ENCODE assay signal across 29 cellular contexts in the genomic region with DNA sequence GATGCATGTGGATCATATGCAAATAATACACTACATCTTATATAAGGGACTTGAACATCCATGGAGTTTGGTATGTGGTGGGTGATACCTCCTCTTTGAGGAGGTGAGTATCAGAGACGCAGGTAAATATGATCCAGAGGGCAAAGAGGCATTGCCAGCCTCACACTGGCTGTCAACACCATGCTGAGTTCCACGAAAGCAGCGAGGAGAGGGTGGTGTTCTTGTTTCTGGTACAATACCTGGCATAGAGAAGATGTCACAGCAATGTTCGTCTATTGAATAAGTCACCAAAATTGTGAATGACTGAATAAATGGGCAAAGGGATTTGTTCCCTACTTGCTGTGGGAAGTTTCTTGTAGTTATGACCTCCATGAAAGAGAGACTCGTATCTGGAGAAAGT.
DNase-seq lines count a peak whose midpoint lies in the region; ATAC-seq, FAIRE-seq and TF ChIP-seq lines count a peak whose summit lies in the region.
"Had no signal": no experiment of that assay in that cellular context is flagged by ENCODE, and none has a peak within 500 bp of the region (broad histone marks: within the 10 kb centered on the region; RNA-seq: fewer than 3 reads in every experiment).

No MANE protein-coding gene starts in this region.

- no peak overlapping the region for H2AFZ ChIP-seq in H1 (ENCODE audit: low read length)

- no peaks in the 10 kb centered on the region for H3K4me1 ChIP-seq in H1 (replicated peaks in 1 of 4; ENCODE audit: control insufficient read depth in 3 of 4, insufficient read depth in 4 of 4, low read length in 3 of 4)
- H3K4me1 ChIP-seq: A549; BE2C; BLaER1; BLaER1 treated with 17β-estradiol and CSF1 and Interleukin-3, amounts not matched to agents 10 nM and 100 nM had no signal

- no peak overlapping the region for H3K9ac ChIP-seq in H1 (replicated peaks in 1 of 4; ENCODE audit: extremely low read depth in 1 of 4, low read depth in 3 of 4, low read length in 3 of 4)
- H3K9ac ChIP-seq: BLaER1; BLaER1 treated with 17β-estradiol and CSF1 and Interleukin-3, amounts not matched to agents 10 nM and 100 nM had no signal

- H3K36me3 ChIP-seq in H1 (ENCODE audit: control insufficient read depth in 2 of 4, insufficient read depth in 4 of 4, low read length in 3 of 4) = no peaks in the 10 kb centered on the region; a peak in 1 of 8 replicates
- H3K36me3 ChIP-seq: BE2C; BLaER1; BLaER1 treated with 17β-estradiol and CSF1 and Interleukin-3, amounts not matched to agents 10 nM and 100 nM had no signal

- no peak for TF ChIP-seq CTCF in H1 (IDR thresholded peaks at IDR 0.05; ENCODE audit: control extremely low read depth in 1 of 3, insufficient read depth in 1 of 3, low read depth in 1 of 3, low read length in 3 of 3)

- no peak overlapping the region for H3K18ac ChIP-seq in H1 (ENCODE audit: extremely low read depth, low read length)

- no peak overlapping the region for H3K4ac ChIP-seq in H1 (replicated peaks; ENCODE audit: insufficient read length, low read depth, low read length)

- no peak overlapping the region for H2BK5ac ChIP-seq in H1 (ENCODE audit: low read depth, low read length)

- peaks cover 0 to 29% of the 10 kb centered on the region in 2 experiments; a peak in 1 of 4 replicates for H3K9me3 ChIP-seq in H1 (ENCODE audit: insufficient read depth in 2 of 2, low read depth in 1 of 2, low read length in 1 of 2)
- H3K9me3 ChIP-seq: A549, BE2C, BLaER1 had no signal

- H3K23me2 ChIP-seq in H1 (ENCODE audit: low read depth, low read length) = no peaks in the 10 kb centered on the region

- TF ChIP-seq RAD21 in H1 (IDR thresholded peaks at IDR 0.05 in 1 of 2, conservative IDR thresholded peaks at IDR 0.05 in 1 of 2; ENCODE audit: low read depth in 2 of 2, low read length in 2 of 2) = no peak

- no peak overlapping the region for H3K23ac ChIP-seq in H1 (ENCODE audit: insufficient read length)

- H2BK12ac ChIP-seq in H1 (ENCODE audit: low read depth, low read length) = no peak overlapping the region

- 86% methylated on average over 5 of the region's 5 CpGs; no CpG with 5 or more reads in 1 of the 2 experiments for WGBS in H1 (ENCODE audit: extremely low coverage in 1 of 2, insufficient coverage in 1 of 2, insufficient read length in 1 of 2, insufficient replicate concordance in 2 of 2, low coverage in 1 of 2, low lambda C conversion rate in 2 of 2, missing lambda C conversion rate in 1 of 2), 2 experiments

- no peak overlapping the region for H4K8ac ChIP-seq in H1 (ENCODE audit: extremely low read depth, insufficient read depth, low read length)

- FAIRE-seq in H1 (lab: Jason Lieb, UNC) = no peak
- FAIRE-seq: A204.1, A549, D721Med had no signal

- H2AK5ac ChIP-seq in H1 (ENCODE audit: low read depth, low read length) = no peak overlapping the region

- H3K14ac ChIP-seq in H1 (ENCODE audit: insufficient read length) = no peak overlapping the region

- no peak for TF ChIP-seq EP300 in H1 (IDR thresholded peaks at IDR 0.05; ENCODE audit: borderline replicate concordance in 1 of 2, low read depth in 2 of 2, low read length in 2 of 2)

- H2BK120ac ChIP-seq in H1 (replicated peaks; ENCODE audit: low read depth, low read length) = no peak overlapping the region

- no peaks in the 10 kb centered on the region for H4K20me1 ChIP-seq in H1 (replicated peaks in 1 of 2; ENCODE audit: control insufficient read depth in 1 of 2, insufficient read depth in 2 of 2, low read length in 2 of 2)
- H4K20me1 ChIP-seq: BLaER1; BLaER1 treated with 17β-estradiol and CSF1 and Interleukin-3, amounts not matched to agents 10 nM and 100 nM had no signal

- H3K27me3 ChIP-seq in H1 (replicated peaks in 1 of 4; ENCODE audit: control insufficient read depth in 3 of 4, extremely low read depth in 1 of 4, insufficient read depth in 3 of 4, low read length in 3 of 4) = no peaks in the 10 kb centered on the region
- H3K27me3 ChIP-seq: BE2C; BLaER1; BLaER1 treated with 17β-estradiol and CSF1 and Interleukin-3, amounts not matched to agents 10 nM and 100 nM had no signal

- H3K4me2 ChIP-seq in H1 (ENCODE audit: insufficient read depth in 1 of 2, low read depth in 2 of 2, low read length in 2 of 2) = no peak overlapping the region
- H3K4me2 ChIP-seq: A549; BLaER1; BLaER1 treated with 17β-estradiol and CSF1 and Interleukin-3, amounts not matched to agents 10 nM and 100 nM had no signal

- no peak overlapping the region for H3K4me3 ChIP-seq in H1 (ENCODE audit: extremely low read depth in 1 of 4, insufficient read depth in 2 of 4, low read depth in 3 of 4, low read length in 4 of 4)
- H3K4me3 ChIP-seq: A549; BLaER1; BLaER1 treated with 17β-estradiol and CSF1 and Interleukin-3, amounts not matched to agents 10 nM and 100 nM had no signal

- peak; percentile 20 to 58; a peak in 2 of 3 replicates for TF ChIP-seq POLR2A in H1 (IDR thresholded peaks at IDR 0.05; ENCODE audit: control extremely low read depth in 1 of 2, low read depth in 2 of 2, low read length in 2 of 2)

- no peak for DNase-seq in H1 (ENCODE audit: low read depth in 1 of 2, low spot score in 2 of 2)
- DNase-seq: 8988T; ACHN; AML-193; BE2C; C1 segment of cervical spinal cord; Caco-2; Calu3; CD4-positive, alpha-beta memory T cell; CD4-positive, alpha-beta T cell; CD4-positive, CD25-positive, alpha-beta regulatory T cell; CD8-positive, alpha-beta memory T cell; CD8-positive, alpha-beta T cell; COR-L47; DMS 273 treated with DMSO at 0.1 percent for 48 hours; DMS153; DMS53; DMS79; DMS79 treated with DMSO at 0.1 percent for 48 hours; DND-41; EL had no signal

- H3K79me1 ChIP-seq in H1 (ENCODE audit: low read depth, low read length) = no peaks in the 10 kb centered on the region

- no peak for ATAC-seq in HG02588 (IDR thresholded peaks at IDR 0.05; ENCODE audit: unreplicated experiment)
- ATAC-seq: A549; CD8-positive, alpha-beta T cell had no signal

- CTCF ChIA-PET in H1 (lab: Charles Lee; ENCODE audit: partially characterized antibody) = interaction anchor here (0.8 to 1.2 kb wide), 3 partner anchors 10 to 26 kb away, joined by 3 to 5 read pairs (median 4); no protein-coding TSS in a partner anchor

- H4K91ac ChIP-seq in H1 (replicated peaks; ENCODE audit: insufficient read length, low read length) = no peak overlapping the region

- H2BK20ac ChIP-seq in H1 (ENCODE audit: low read length) = no peak overlapping the region

- no peaks in the 10 kb centered on the region for H3K79me2 ChIP-seq in H1 (ENCODE audit: control insufficient read depth in 1 of 2, insufficient read depth in 2 of 2, low read length in 2 of 2)

- H3K27ac ChIP-seq in H1 (ENCODE audit: low read depth, low read length) = no peak overlapping the region
- H3K27ac ChIP-seq: 22Rv1; A549; BLaER1; BLaER1 treated with 17β-estradiol and CSF1 and Interleukin-3, amounts not matched to agents 10 nM and 100 nM; C4-2B had no signal

- no peak overlapping the region for H2BK15ac ChIP-seq in H1 (ENCODE audit: low read length)

- POLR2A ChIA-PET in H1 (lab: Charles Lee; ENCODE audit: partially characterized antibody) = interaction anchor here (0.9 to 1.1 kb wide), 2 partner anchors 35 to 364 kb away, joined by 3 read pairs; no protein-coding TSS in a partner anchor

- no peak overlapping the region for H4K5ac ChIP-seq in H1 (ENCODE audit: insufficient read length, low read depth, low read length)

- no peak overlapping the region for H3K56ac ChIP-seq in H1 (replicated peaks; ENCODE audit: insufficient read length, low read depth, low read length)

TF ChIP-seq in H1, 55 proteins besides CTCF, POLR2A, EP300 and RAD21:
- peak; percentile 75 for TF ChIP-seq POLR2AphosphoS5 (IDR thresholded peaks at IDR 0.05; ENCODE audit: low read depth, low read length)
- TF ChIP-seq, protein P1, sequence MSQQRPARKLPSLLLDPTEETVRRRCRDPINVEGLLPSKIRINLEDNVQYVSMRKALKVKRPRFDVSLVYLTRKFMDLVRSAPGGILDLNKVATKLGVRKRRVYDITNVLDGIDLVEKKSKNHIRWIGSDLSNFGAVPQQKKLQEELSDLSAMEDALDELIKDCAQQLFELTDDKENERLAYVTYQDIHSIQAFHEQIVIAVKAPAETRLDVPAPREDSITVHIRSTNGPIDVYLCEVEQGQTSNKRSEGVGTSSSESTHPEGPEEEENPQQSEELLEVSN (IDR thresholded peaks at IDR 0.05) = no peak
